ENCODE assay signal across 3 cellular contexts in the genomic region with DNA sequence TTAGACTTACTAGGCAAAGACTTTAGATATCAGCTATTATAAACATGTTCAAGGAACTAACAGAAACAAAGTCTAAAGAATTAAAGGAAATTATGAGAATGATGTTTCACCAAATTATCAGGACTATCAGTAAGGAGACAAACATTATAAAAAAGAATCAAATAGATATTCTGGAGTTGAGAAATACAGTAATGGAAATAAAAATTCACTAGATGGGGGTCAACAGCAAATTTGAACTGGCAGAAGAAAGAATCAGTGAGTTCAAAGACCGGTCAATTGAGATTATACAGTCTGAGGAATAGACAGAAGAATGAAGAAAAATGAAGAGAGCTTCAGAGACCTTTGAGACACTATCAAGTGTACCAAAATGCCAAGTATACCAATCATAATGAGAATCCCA.
TF ChIP-seq lines count a peak whose summit lies in the region.

No MANE protein-coding gene starts in this region.

TF ChIP-seq in HEK293, 187 proteins besides CTCF, POLR2A, EP300 and RAD21:
- TF ChIP-seq ZNF654 (tag by site-specific recombination; IDR thresholded peaks at IDR 0.05; ENCODE audit: low read depth) (no peak), SETDB1 (IDR thresholded peaks at IDR 0.05; ENCODE audit: insufficient read length, low read length) (peak; percentile 51), ZNF585B (tag by site-specific recombination; IDR thresholded peaks at IDR 0.05) (no peak), ZNF211 (tag by site-specific recombination; IDR thresholded peaks at IDR 0.05; ENCODE audit: low read depth) (no peak), ZNF426 (tag by site-specific recombination; IDR thresholded peaks at IDR 0.05) (no peak), ZNF596 (tag by site-specific recombination; IDR thresholded peaks at IDR 0.05) (no peak), ZBTB20 (tag by site-specific recombination; IDR thresholded peaks at IDR 0.05) (no peak), ZNF155 (tag by site-specific recombination; IDR thresholded peaks at IDR 0.05) (no peak), SCRT1 (tag by site-specific recombination; IDR thresholded peaks at IDR 0.05; ENCODE audit: borderline replicate concordance) (no peak), ZFP41 (tag by site-specific recombination; IDR thresholded peaks at IDR 0.05; ENCODE audit: borderline replicate concordance) (no peak), ZFP37 (tag by site-specific recombination; IDR thresholded peaks at IDR 0.05) (no peak), SCRT2 (tag by site-specific recombination; IDR thresholded peaks at IDR 0.05) (0 out of 2 replicates have a peak, but pooled peaks have one; percentile 3), ZNF221 (tag by site-specific recombination; IDR thresholded peaks at IDR 0.05; ENCODE audit: borderline replicate concordance) (no peak)
- TF ChIP-seq, protein P1, sequence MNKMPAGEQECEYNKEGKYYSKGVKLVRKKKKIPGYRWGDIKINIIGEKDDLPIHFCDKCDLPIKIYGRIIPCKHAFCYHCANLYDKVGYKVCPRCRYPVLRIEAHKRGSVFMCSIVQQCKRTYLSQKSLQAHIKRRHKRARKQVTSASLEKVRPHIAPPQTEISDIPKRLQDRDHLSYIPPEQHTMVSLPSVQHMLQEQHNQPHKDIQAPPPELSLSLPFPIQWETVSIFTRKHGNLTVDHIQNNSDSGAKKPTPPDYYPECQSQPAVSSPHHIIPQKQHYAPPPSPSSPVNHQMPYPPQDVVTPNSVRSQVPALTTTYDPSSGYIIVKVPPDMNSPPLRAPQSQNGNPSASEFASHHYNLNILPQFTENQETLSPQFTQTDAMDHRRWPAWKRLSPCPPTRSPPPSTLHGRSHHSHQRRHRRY (tag by site-specific recombination; IDR thresholded peaks at IDR 0.05) = no peak

TF ChIP-seq in K562, 482 proteins besides CTCF, POLR2A, EP300 and RAD21:
- TF ChIP-seq, protein P2, sequence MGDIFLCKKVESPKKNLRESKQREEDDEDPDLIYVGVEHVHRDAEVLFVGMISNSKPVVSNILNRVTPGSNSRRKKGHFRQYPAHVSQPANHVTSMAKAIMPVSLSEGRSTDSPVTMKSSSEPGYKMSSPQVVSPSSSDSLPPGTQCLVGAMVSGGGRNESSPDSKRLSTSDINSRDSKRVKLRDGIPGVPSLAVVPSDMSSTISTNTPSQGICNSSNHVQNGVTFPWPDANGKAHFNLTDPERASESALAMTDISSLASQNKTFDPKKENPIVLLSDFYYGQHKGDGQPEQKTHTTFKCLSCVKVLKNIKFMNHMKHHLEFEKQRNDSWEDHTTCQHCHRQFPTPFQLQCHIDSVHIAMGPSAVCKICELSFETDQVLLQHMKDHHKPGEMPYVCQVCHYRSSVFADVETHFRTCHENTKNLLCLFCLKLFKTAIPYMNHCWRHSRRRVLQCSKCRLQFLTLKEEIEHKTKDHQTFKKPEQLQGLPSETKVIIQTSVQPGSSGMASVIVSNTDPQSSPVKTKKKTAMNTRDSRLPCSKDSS (IDR thresholded peaks at IDR 0.05; ENCODE audit: low read depth, partially characterized antibody) = peak; percentile 58
- TF ChIP-seq TRIM28 (IDR thresholded peaks at IDR 0.05) (peak; percentile 78; the same call in 1 of the 2 replicates), CBX3 (IDR thresholded peaks at IDR 0.05; ENCODE audit: borderline replicate concordance in 1 of 2, low read length in 2 of 2) (peak in 1 of 2 experiments; percentile 63; a peak in 2 of 3 replicates), TRIM24 (IDR thresholded peaks at IDR 0.05) (peak in 1 of 2 experiments; percentile 19; a peak in 1 of 4 replicates), STAT5B (CRISPR knock-in tag; IDR thresholded peaks at IDR 0.05) (no peak)

TF ChIP-seq in SK-N-SH, 30 proteins besides CTCF, POLR2A, EP300 and RAD21:
- TF ChIP-seq EZH2phosphoT487 (IDR thresholded peaks at IDR 0.05; ENCODE audit: borderline replicate concordance, low read depth) (no peak), FOXJ3 (CRISPR knock-in tag; IDR thresholded peaks at IDR 0.05) (no peak), SIN3A (IDR thresholded peaks at IDR 0.05; ENCODE audit: borderline replicate concordance, low read depth, low read length) (no peak), YY1 (IDR thresholded peaks at IDR 0.05; ENCODE audit: low read depth) (no peak), FOXM1 (IDR thresholded peaks at IDR 0.05; ENCODE audit: low read depth) (no peak), ELF1 (IDR thresholded peaks at IDR 0.05) (no peak), NRF1 (IDR thresholded peaks at IDR 0.05; ENCODE audit: low read depth, low read length) (no peak), RCOR1 (IDR thresholded peaks at IDR 0.05; ENCODE audit: low read length) (no peak), GATA2 (CRISPR knock-in tag; IDR thresholded peaks at IDR 0.05) (no peak), SMC3 (IDR thresholded peaks at IDR 0.05; ENCODE audit: low read depth, low read length) (no peak), RFX5 (IDR thresholded peaks at IDR 0.05; ENCODE audit: low read length) (no peak), POLR2AphosphoS5 (IDR thresholded peaks at IDR 0.05; ENCODE audit: low read depth, low read length) (no peak), MXI1 (IDR thresholded peaks at IDR 0.05; ENCODE audit: low read depth, low read length) (no peak)
- TF ChIP-seq, protein P3, sequence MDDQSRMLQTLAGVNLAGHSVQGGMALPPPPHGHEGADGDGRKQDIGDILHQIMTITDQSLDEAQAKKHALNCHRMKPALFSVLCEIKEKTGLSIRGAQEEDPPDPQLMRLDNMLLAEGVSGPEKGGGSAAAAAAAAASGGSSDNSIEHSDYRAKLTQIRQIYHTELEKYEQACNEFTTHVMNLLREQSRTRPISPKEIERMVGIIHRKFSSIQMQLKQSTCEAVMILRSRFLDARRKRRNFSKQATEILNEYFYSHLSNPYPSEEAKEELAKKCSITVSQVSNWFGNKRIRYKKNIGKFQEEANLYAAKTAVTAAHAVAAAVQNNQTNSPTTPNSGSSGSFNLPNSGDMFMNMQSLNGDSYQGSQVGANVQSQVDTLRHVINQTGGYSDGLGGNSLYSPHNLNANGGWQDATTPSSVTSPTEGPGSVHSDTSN (IDR thresholded peaks at IDR 0.05) = no peak
- TF ChIP-seq, protein P4, sequence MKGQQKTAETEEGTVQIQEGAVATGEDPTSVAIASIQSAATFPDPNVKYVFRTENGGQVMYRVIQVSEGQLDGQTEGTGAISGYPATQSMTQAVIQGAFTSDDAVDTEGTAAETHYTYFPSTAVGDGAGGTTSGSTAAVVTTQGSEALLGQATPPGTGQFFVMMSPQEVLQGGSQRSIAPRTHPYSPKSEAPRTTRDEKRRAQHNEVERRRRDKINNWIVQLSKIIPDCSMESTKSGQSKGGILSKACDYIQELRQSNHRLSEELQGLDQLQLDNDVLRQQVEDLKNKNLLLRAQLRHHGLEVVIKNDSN (IDR thresholded peaks at IDR 0.05; ENCODE audit: borderline replicate concordance, low read depth) = no peak
